8 cellular contexts compared by ENCODE assay signal in genomic region chr6:136290406-136291010, GRCh38. TPM values are rescaled to one million over a fixed set of nuclear protein-coding genes. Genes with fewer than 3 reads are reported as not detected.
DNase-seq lines count a peak whose midpoint lies in the region; TF ChIP-seq lines count a peak whose summit lies in the region.

No MANE protein-coding gene starts in this region.

- peaks cover 16% of the 10 kb centered on the region for H3K36me3 ChIP-seq in HAP-1 (replicated peaks)
- no peaks in the 10 kb centered on the region for H3K36me3 ChIP-seq in adipocyte (ENCODE audit: control insufficient read depth, insufficient read depth, low read length, severe bottlenecking)
- no peaks in the 10 kb centered on the region for H3K36me3 ChIP-seq in left ventricle myocardium inferior
- H3K36me3 ChIP-seq in uterus = no peaks in the 10 kb centered on the region

- TF ChIP-seq CTCF in left ventricle myocardium inferior (IDR thresholded peaks at IDR 0.05; ENCODE audit: borderline replicate concordance) = no peak
- TF ChIP-seq CTCF in uterus (IDR thresholded peaks at IDR 0.05) = peak in 1 of 4 experiments; percentile 9

- in situ Hi-C loops in HAP-1 (cut with MboI; ENCODE audit: low sequenced_read_pairs) = loop anchor here (25.0 kb wide), 1 partner anchor 497 kb away; the partner anchor contains the start of gene MAP3K5

- no peaks in the 10 kb centered on the region for H3K9me3 ChIP-seq in HAP-1
- H3K9me3 ChIP-seq in adipocyte (ENCODE audit: control insufficient read depth, low read length) = no peaks in the 10 kb centered on the region
- no peaks in the 10 kb centered on the region for H3K9me3 ChIP-seq in left ventricle myocardium inferior (replicated peaks)
- H3K9me3 ChIP-seq in uterus = no peaks in the 10 kb centered on the region

- H3K9ac ChIP-seq in adipocyte (ENCODE audit: low read length) = peak overlapping the region; percentile 99

- intact Hi-C loops in left ventricle myocardium inferior (cut with micrococcal nuclease) = no loop called here
- intact Hi-C loops in uterus (cut with DNase I; ENCODE audit: low total_unique reads) = no loop called here

- DNase-seq in DMS79 treated with DMSO at 0.1 percent for 48 hours (lab: John Stamatoyannopoulos, UW) (peak; percentile 84), HAP-1 (ENCODE audit: low spot score in 2 of 2) (peak; percentile 46 to 63), NCI-H1048 (lab: John Stamatoyannopoulos, UW) (peak; percentile 45), T follicular helper cell (ENCODE audit: low read depth) (peak; percentile 79), adipocyte (ENCODE audit: low read depth) (peak; percentile 89), left ventricle myocardium inferior (peak; percentile 70), pulmonary artery endothelial cell (ENCODE audit: low read depth, low spot score) (peak; percentile 60), uterus (peak; percentile 71 to 79)

- peak overlapping the region; percentile 100 for H3K27ac ChIP-seq in left ventricle myocardium inferior (replicated peaks)
- H3K27ac ChIP-seq in uterus = peak overlapping the region; percentile 100

- H3K4me1 ChIP-seq in HAP-1 (peaks cover 28% of the 10 kb centered on the region), adipocyte (ENCODE audit: control insufficient read depth, insufficient read depth, low read length) (peaks cover 32% of the 10 kb centered on the region), left ventricle myocardium inferior (peaks cover 54% of the 10 kb centered on the region), uterus (peaks cover 5 to 8% of the 10 kb centered on the region in 2 donors)

- H3K4me3 ChIP-seq in HAP-1 = peak overlapping the region; percentile 99
- H3K4me3 ChIP-seq in adipocyte (ENCODE audit: low read length) = peak overlapping the region; percentile 90
- peak overlapping the region; percentile 96 for H3K4me3 ChIP-seq in left ventricle myocardium inferior
- peak overlapping the region; percentile 93 to 98 for H3K4me3 ChIP-seq in uterus

- no peaks in the 10 kb centered on the region for H3K27me3 ChIP-seq in HAP-1 (ENCODE audit: low read depth)
- no peaks in the 10 kb centered on the region for H3K27me3 ChIP-seq in adipocyte (replicated peaks; ENCODE audit: control insufficient read depth, insufficient read depth, low read length)
- H3K27me3 ChIP-seq in left ventricle myocardium inferior (ENCODE audit: low read depth) = no peaks in the 10 kb centered on the region
- H3K27me3 ChIP-seq in uterus = no peaks in the 10 kb centered on the region

- no peak for TF ChIP-seq POLR2A in uterus (IDR thresholded peaks at IDR 0.05)

RNA-seq across cellular contexts. Expression of gene BCLAF1, which starts 0.9 kb away (rescaled TPM):
- total RNA-seq in left ventricle myocardium inferior (53.2 TPM), pulmonary artery endothelial cell (112 and 124 TPM in 2 replicates), uterus (100 to 1,000 TPM in 3 of 4 donors, 10 to 100 TPM in 1; 34.6 to 237 (median 211) TPM)

RNA-seq across cellular contexts. Expression of gene MTFR2, which starts 40.4 kb away (rescaled TPM):
- total RNA-seq in left ventricle myocardium inferior = 0.52 TPM
- total RNA-seq in pulmonary artery endothelial cell = 1.9 and 4.5 TPM in 2 replicates
- 1 to 10 TPM in 1 of 4 donors, not detected in 3; 2.4 TPM for total RNA-seq in uterus

Comparison
In these comparisons a context has a peak if more than half of its experiments do, and no peak if none do; other contexts are left out.
1. Peak in every context shown above with its lines: DNase-seq, H3K4me3 ChIP-seq and H3K27ac ChIP-seq.